In genomic region chr2:19368760-19369159, GRCh38 we compare ENCODE assay signal across 17 cellular contexts. TPM values are rescaled to one million over a fixed set of nuclear protein-coding genes. Genes with fewer than 3 reads are reported as not detected.
DNase-seq lines count a peak whose midpoint lies in the region; TF ChIP-seq lines count a peak whose summit lies in the region.
"Had no signal": no experiment of that assay in that cellular context is flagged by ENCODE, and none has a peak within 500 bp of the region (broad histone marks: within the 10 kb centered on the region; RNA-seq: fewer than 3 reads in every experiment).

No MANE protein-coding gene starts in this region.

- H3K9me3 ChIP-seq in esophagus muscularis mucosa: no peaks in the 10 kb centered on the region
- H3K9me3 ChIP-seq: BE2C, BLaER1 had no signal

- no peaks in the 10 kb centered on the region for H3K27me3 ChIP-seq in esophagus muscularis mucosa

- no peak overlapping the region for H3K4me3 ChIP-seq in esophagus muscularis mucosa
- H3K4me3 ChIP-seq: BLaER1, GM12878 had no signal

- peaks cover 0 to 4% (median 1%) of the 10 kb centered on the region in 4 donors for H3K4me1 ChIP-seq in esophagus muscularis mucosa
- H3K4me1 ChIP-seq: BE2C, BLaER1 had no signal

- peak; percentile 58 for DNase-seq in activated effector memory CD4-positive, alpha-beta T cell treated with anti-CD3 and anti-CD28 coated beads, Interleukin-2, amount 50 U/mL, for 16 hours
- DNase-seq in activated effector memory CD4-positive, alpha-beta T cell treated with Interleukin-2 at 50 U/mL for 16 hours: no peak
- DNase-seq in esophagus muscularis mucosa (ENCODE audit: extremely low spot score) (peak; percentile 81), putamen (ENCODE audit: low spot score) (no peak)
- DNase-seq in stimulated activated CD4-positive, alpha-beta T cell treated with anti-CD3 and anti-CD28 coated beads, Interleukin-15, amount 100 ng/mL, for 24 hours: no peak
- DNase-seq: 8988T; BE2C; C1 segment of cervical spinal cord; CD4-positive, alpha-beta memory T cell; CD4-positive, CD25-positive, alpha-beta regulatory T cell; CD8-positive, alpha-beta memory T cell; DMS 273 treated with DMSO at 0.1 percent for 48 hours; DMS79; DND-41; GDM1 had no signal

- intact Hi-C loops in esophagus muscularis mucosa (cut with DNase I): loop anchor here (5.0 to 10.0 kb wide), 2 partner anchors 484 to 981 kb away; no protein-coding TSS in a partner anchor

- no peaks in the 10 kb centered on the region for H3K36me3 ChIP-seq in esophagus muscularis mucosa
- H3K36me3 ChIP-seq: BE2C, BLaER1 had no signal

- H3K27ac ChIP-seq in esophagus muscularis mucosa (replicated peaks in 1 of 4): no peak overlapping the region
- H3K27ac ChIP-seq: BLaER1 had no signal

- TF ChIP-seq CTCF in esophagus muscularis mucosa (IDR thresholded peaks at IDR 0.05): no peak

- TF ChIP-seq EP300 in esophagus muscularis mucosa (IDR thresholded peaks at IDR 0.05): no peak

- WGBS in esophagus muscularis mucosa: 100% methylated on average over 3 of the region's 4 CpGs

- no peak for TF ChIP-seq POLR2A in esophagus muscularis mucosa (IDR thresholded peaks at IDR 0.05; ENCODE audit: low read depth)

RNA-seq across cellular contexts. Expression of gene OSR1, which starts 10.3 kb away (rescaled TPM):
- total RNA-seq in esophagus muscularis mucosa: 10 to 100 TPM; 50.3 to 99.6 (median 74.7) TPM
- total RNA-seq: CD4-positive, alpha-beta memory T cell; CD4-positive, CD25-positive, alpha-beta regulatory T cell; CD8-positive, alpha-beta memory T cell; GM12878 had no signal

Comparison
In these comparisons a context has a peak if more than half of its experiments do, and no peak if none do; other contexts are left out.
1. DNase-seq: peak in activated effector memory CD4-positive, alpha-beta T cell treated with anti-CD3 and anti-CD28 coated beads, Interleukin-2, amount 50 U/mL, for 16 hours (single experiment) and esophagus muscularis mucosa (single experiment); none in activated effector memory CD4-positive, alpha-beta T cell treated with Interleukin-2 at 50 U/mL for 16 hours (single experiment), putamen (single experiment) and stimulated activated CD4-positive, alpha-beta T cell treated with anti-CD3 and anti-CD28 coated beads, Interleukin-15, amount 100 ng/mL, for 24 hours (single experiment).